In genomic region chr2:3779650-3780049, GRCh38 we compare ENCODE assay signal across 3 cellular contexts.
TF ChIP-seq lines count a peak whose summit lies in the region.

No MANE protein-coding gene starts in this region.

TF ChIP-seq in liver, 16 proteins besides CTCF, POLR2A, EP300 and RAD21:
- TF ChIP-seq NR2F2 (IDR thresholded peaks at IDR 0.05) = peak; percentile 18
- no peak for TF ChIP-seq HNF4G (IDR thresholded peaks at IDR 0.05)
- TF ChIP-seq FOXA2 (IDR thresholded peaks at IDR 0.05) = no peak

TF ChIP-seq in HepG2, 621 proteins besides CTCF, POLR2A, EP300 and RAD21:
- TF ChIP-seq WIZ (CRISPR knock-in tag; IDR thresholded peaks at IDR 0.05) (no peak), CEBPZ (IDR thresholded peaks at IDR 0.05; ENCODE audit: low read length) (no peak), ZNF274 (CRISPR knock-in tag; IDR thresholded peaks at IDR 0.05) (no peak), ARNTL (CRISPR knock-in tag; IDR thresholded peaks at IDR 0.05) (no peak), NBN (conservative IDR thresholded peaks at IDR 0.05) (no peak), ZBTB10 (CRISPR knock-in tag; IDR thresholded peaks at IDR 0.05; ENCODE audit: borderline replicate concordance) (no peak), CREBL2 (CRISPR knock-in tag; IDR thresholded peaks at IDR 0.05; ENCODE audit: borderline replicate concordance) (no peak), ZNF251 (CRISPR knock-in tag; IDR thresholded peaks at IDR 0.05) (no peak), ELF1 (CRISPR knock-in tag; IDR thresholded peaks at IDR 0.05) (no peak), ZNF431 (CRISPR knock-in tag; IDR thresholded peaks at IDR 0.05; ENCODE audit: borderline replicate concordance, low read depth) (no peak), HNF1B (CRISPR knock-in tag; IDR thresholded peaks at IDR 0.05) (no peak), TGIF2 (CRISPR knock-in tag; IDR thresholded peaks at IDR 0.05) (no peak), MIER2 (CRISPR knock-in tag; IDR thresholded peaks at IDR 0.05) (no peak)

TF ChIP-seq in H1, 55 proteins besides CTCF, POLR2A, EP300 and RAD21:
- TF ChIP-seq MAX (IDR thresholded peaks at IDR 0.05) (no peak), SP4 (IDR thresholded peaks at IDR 0.05; ENCODE audit: low read length) (no peak), EZH2 (IDR thresholded peaks at IDR 0.05; ENCODE audit: low read depth, low read length, severe bottlenecking) (no peak), POU5F1 (IDR thresholded peaks at IDR 0.05; ENCODE audit: low read depth, low read length) (no peak), RFX5 (IDR thresholded peaks at IDR 0.05; ENCODE audit: borderline replicate concordance, low read depth, low read length) (no peak), MAFK (IDR thresholded peaks at IDR 0.05; ENCODE audit: low read depth, low read length) (no peak), SIX5 (IDR thresholded peaks at IDR 0.05; ENCODE audit: low read depth, low read length) (no peak), RXRA (IDR thresholded peaks at IDR 0.05; ENCODE audit: insufficient read depth, low read depth, low read length) (no peak), E2F6 (IDR thresholded peaks at IDR 0.05) (no peak), TAF1 (IDR thresholded peaks at IDR 0.05; ENCODE audit: low read depth, low read length) (no peak), GTF2F1 (IDR thresholded peaks at IDR 0.05; ENCODE audit: borderline replicate concordance, low read depth, low read length) (no peak), NRF1 (IDR thresholded peaks at IDR 0.05; ENCODE audit: low read depth, low read length) (no peak), TCF12 (IDR thresholded peaks at IDR 0.05; ENCODE audit: low read depth, low read length) (no peak), KDM4A (IDR thresholded peaks at IDR 0.05; ENCODE audit: low read depth, low read length, severe bottlenecking) (no peak), SP1 (IDR thresholded peaks at IDR 0.05; ENCODE audit: low read depth, low read length) (no peak), SP2 (IDR thresholded peaks at IDR 0.05; ENCODE audit: low read length) (no peak)
